ENCODE assay signal across 1 cellular context in the genomic region with DNA sequence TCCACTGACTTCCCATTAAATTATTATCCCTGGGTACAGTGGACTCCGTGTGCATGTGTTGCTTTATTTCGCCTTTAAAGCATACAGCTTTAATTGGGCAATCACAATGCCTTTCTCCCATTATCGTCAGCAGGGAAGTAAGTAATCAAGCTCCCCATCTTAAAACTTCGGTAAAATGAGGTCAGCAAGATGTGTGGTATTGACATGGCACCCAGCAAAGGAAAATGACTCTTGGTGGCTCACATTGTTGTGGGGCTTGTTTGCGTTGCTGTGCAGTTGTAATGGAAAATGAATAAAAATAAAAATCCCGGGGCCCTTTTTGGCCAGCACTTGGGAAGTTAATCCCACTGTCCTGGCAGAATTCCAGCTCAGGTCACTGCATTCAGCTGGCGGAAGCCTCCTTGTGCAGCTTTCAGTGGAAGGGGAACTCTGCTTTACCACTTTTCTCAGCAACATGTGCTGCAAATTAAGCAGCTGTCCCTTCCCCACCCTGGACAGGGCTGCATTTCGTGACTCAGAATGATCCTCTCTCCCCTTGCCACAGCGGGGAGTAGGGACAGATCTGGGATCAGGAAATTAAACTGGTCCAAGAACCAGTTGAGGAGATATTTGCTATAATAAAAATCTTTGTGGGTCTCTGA.
TF ChIP-seq lines count a peak whose summit lies in the region.

No MANE protein-coding gene starts in this region.

TF ChIP-seq in H1, 55 proteins besides CTCF, POLR2A, EP300 and RAD21 (continued from another document):
- TF ChIP-seq, protein P1, sequence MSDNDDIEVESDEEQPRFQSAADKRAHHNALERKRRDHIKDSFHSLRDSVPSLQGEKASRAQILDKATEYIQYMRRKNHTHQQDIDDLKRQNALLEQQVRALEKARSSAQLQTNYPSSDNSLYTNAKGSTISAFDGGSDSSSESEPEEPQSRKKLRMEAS (IDR thresholded peaks at IDR 0.05): no peak
- TF ChIP-seq RBBP5 (IDR thresholded peaks at IDR 0.05; ENCODE audit: borderline replicate concordance, low read depth, low read length) (no peak), SP1 (IDR thresholded peaks at IDR 0.05; ENCODE audit: low read depth, low read length) (no peak), ASH2L (IDR thresholded peaks at IDR 0.05; ENCODE audit: low read length) (no peak), CREB1 (IDR thresholded peaks at IDR 0.05) (no peak), TBP (IDR thresholded peaks at IDR 0.05; ENCODE audit: low read depth, low read length) (no peak)
